Comparison of ENCODE assay signal across 16 cellular contexts in genomic region chr6:157390273-157391060, GRCh38.
"Had no signal": no experiment of that assay in that cellular context is flagged by ENCODE, and none has a peak within 500 bp of the region (broad histone marks: within the 10 kb centered on the region; RNA-seq: fewer than 3 reads in every experiment).

No MANE protein-coding gene starts in this region.

- H3K36me3 ChIP-seq: colonic mucosa, ovary, transverse colon had no signal

- ATAC-seq: foreskin keratinocyte; left colon; left ventricle myocardium superior; natural killer cell treated with Interleukin-12 subunit alpha and Interleukin-12 subunit beta and Interleukin-15 and Interleukin-18, amount 100 ng/mL, for 72 hours; right cardiac atrium; stimulated activated memory B cell treated with anti-CD40 and anti-IgM and Interleukin-4, amounts not matched to agents 10 μg/mL and 1 μg/mL and 100 μg/mL, for 72 hours had no signal

- H3K27ac ChIP-seq: colonic mucosa, foreskin keratinocyte, neural progenitor cell, ovary, transverse colon had no signal

- H3K9me3 ChIP-seq: ovary had no signal

- DNase-seq: colonic mucosa; dermis blood vessel endothelial cell; foreskin keratinocyte; left colon; left ventricle myocardium superior; mesenchymal stem cell; midbrain; nucleus accumbens; ovary; right cardiac atrium; stimulated activated CD4-positive, alpha-beta T cell treated with anti-CD3 and anti-CD28 coated beads, Interleukin-4, amount 100 ng/mL, for 24 hours; transverse colon had no signal

- H3K4me3 ChIP-seq: colonic mucosa, lung, neural progenitor cell, ovary, transverse colon had no signal

- H3K27me3 ChIP-seq: colonic mucosa, foreskin keratinocyte, neural progenitor cell, ovary, transverse colon had no signal

- H3K4me1 ChIP-seq: colonic mucosa, foreskin keratinocyte, neural progenitor cell had no signal
